In the genomic region with DNA sequence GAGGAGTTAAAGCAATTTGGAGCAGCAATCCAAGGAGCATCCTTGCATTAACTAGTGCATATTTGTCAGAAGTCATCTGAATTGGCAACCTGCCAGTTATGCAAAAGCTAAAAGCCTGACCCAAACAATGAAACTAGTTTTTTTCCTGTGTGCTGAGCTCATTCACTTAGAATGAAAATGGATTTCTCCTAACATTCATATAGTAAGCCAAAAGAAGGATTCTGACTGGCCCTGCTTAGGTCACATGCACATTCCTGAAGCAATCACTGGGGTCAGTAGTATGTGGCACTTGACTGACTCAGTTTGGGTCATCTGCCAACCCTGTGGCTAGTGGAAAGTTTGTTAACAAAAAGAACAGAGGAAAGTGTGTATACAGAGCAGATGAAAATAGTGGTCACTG, we compare ENCODE assay signal across 10 cellular contexts. TPM values are rescaled to one million over a fixed set of nuclear protein-coding genes. Genes with fewer than 3 reads are reported as not detected.
DNase-seq lines count a peak whose midpoint lies in the region; ATAC-seq and TF ChIP-seq lines count a peak whose summit lies in the region.
"Had no signal": no experiment of that assay in that cellular context is flagged by ENCODE, and none has a peak within 500 bp of the region (broad histone marks: within the 10 kb centered on the region; RNA-seq: fewer than 3 reads in every experiment).

No MANE protein-coding gene starts in this region.

- H3K9me3 Mint-ChIP-seq in glutamatergic neuron (ENCODE audit: unreplicated experiment), result no peaks in the 10 kb centered on the region

- H3K4me1 Mint-ChIP-seq in glutamatergic neuron (ENCODE audit: low read depth, unreplicated experiment), result no peaks in the 10 kb centered on the region

- H3K27ac ChIP-seq in heart right ventricle (no peak overlapping the region), upper lobe of right lung (no peak overlapping the region)
- H3K27ac ChIP-seq: thoracic aorta had no signal

- no peaks in the 10 kb centered on the region for H3K36me3 Mint-ChIP-seq in glutamatergic neuron (ENCODE audit: unreplicated experiment)

- DNase-seq in heart right ventricle (peak in 1 of 2 donors; percentile 10), cardiac septum (ENCODE audit: low spot score) (no peak), SK-MEL-5 (ENCODE audit: low read depth, low spot score) (peak; percentile 91), glomerular visceral epithelial cell (ENCODE audit: extremely low spot score) (peak; percentile 73), upper lobe of right lung (no peak), glutamatergic neuron (no peak), NCI-H1694 (lab: John Stamatoyannopoulos, UW) (no peak), cortex of kidney (lab: John Stamatoyannopoulos, UW) (no peak)
- DNase-seq: posterior cingulate gyrus had no signal

- H3K27me3 ChIP-seq in heart right ventricle, result peaks cover 0 to 4% (median 0%) of the 10 kb centered on the region in 7 donors
- no peaks in the 10 kb centered on the region for H3K27me3 ChIP-seq in upper lobe of right lung

- H3K36me3 ChIP-seq in heart right ventricle (no peaks in the 10 kb centered on the region), upper lobe of right lung (no peaks in the 10 kb centered on the region)
- H3K36me3 ChIP-seq: thoracic aorta had no signal

- no peak overlapping the region for H3K4me3 ChIP-seq in heart right ventricle
- H3K4me3 ChIP-seq in upper lobe of right lung, result no peak overlapping the region
- H3K4me3 ChIP-seq: thoracic aorta had no signal

- ATAC-seq in heart right ventricle, result peak in 5 of 8 donors; percentile 44 to 69 (median 65)
- peak; percentile 61 for ATAC-seq in upper lobe of right lung

- H3K4me1 ChIP-seq in heart right ventricle (peaks cover 0 to 7% (median 0%) of the 10 kb centered on the region in 9 donors), upper lobe of right lung (no peaks in the 10 kb centered on the region)

- no peaks in the 10 kb centered on the region for H3K27me3 Mint-ChIP-seq in glutamatergic neuron (ENCODE audit: unreplicated experiment)

- no peak overlapping the region for H3K4me3 Mint-ChIP-seq in glutamatergic neuron (ENCODE audit: unreplicated experiment)

- peaks cover 0 to 12% (median 0%) of the 10 kb centered on the region in 11 donors for H3K9me3 ChIP-seq in heart right ventricle
- no peaks in the 10 kb centered on the region for H3K9me3 ChIP-seq in upper lobe of right lung
- H3K9me3 ChIP-seq: thoracic aorta had no signal

- no peak for TF ChIP-seq CTCF in heart right ventricle (IDR thresholded peaks at IDR 0.05)
- no peak for TF ChIP-seq CTCF in upper lobe of right lung (IDR thresholded peaks at IDR 0.05)
- TF ChIP-seq CTCF in glutamatergic neuron (IDR thresholded peaks at IDR 0.05; ENCODE audit: partially characterized antibody, unreplicated experiment), result no peak

- intact Hi-C loops in heart right ventricle (cut with DNase I), result no loop called here
- intact Hi-C loops in cardiac septum (cut with DNase I), result no loop called here
- intact Hi-C loops in upper lobe of right lung (cut with DNase I), result no loop called here

- H3K27ac Mint-ChIP-seq in glutamatergic neuron (ENCODE audit: unreplicated experiment), result no peak overlapping the region

- in situ Hi-C loops in SK-MEL-5 (cut with HindIII; ENCODE audit: low pct_unique_long_range_greater_than_20kb, low sequenced_read_pairs), result no loop called here

RNA-seq across cellular contexts. Expression of a gene that starts 30.5 kb away (rescaled TPM):
- total RNA-seq in heart right ventricle (10 to 100 TPM; 12.7 to 18.0 (median 16.1) TPM), cardiac septum (11.0 TPM), upper lobe of right lung (8.5 TPM), glutamatergic neuron (ENCODE audit: unreplicated experiment) (9.3 TPM)
- polyA plus RNA-seq in heart right ventricle, result 10 to 100 TPM; 12.8 to 26.1 TPM
- total RNA-seq in SK-MEL-5 (2014; rRNA removed; shearing (Covaris generic)), result 30.0 and 31.4 TPM in 2 replicates
- 18.4 and 36.8 TPM in 2 replicates for polyA plus RNA-seq in SK-MEL-5 (2015; cell fraction: cytosol; rRNA removed)
- 39.5 and 50.0 TPM in 2 replicates for polyA plus RNA-seq in SK-MEL-5 (2015; cell fraction: nucleus; rRNA removed)

RNA-seq across cellular contexts. Expression of a gene that starts 37.1 kb away (rescaled TPM):
- total RNA-seq in heart right ventricle, result 10 to 100 TPM; 23.4 to 40.3 (median 27.8) TPM
- 10 to 100 TPM; 25.4 to 33.9 TPM for polyA plus RNA-seq in heart right ventricle
- total RNA-seq in cardiac septum, result 29.3 TPM
- 42.7 and 45.2 TPM in 2 replicates for total RNA-seq in SK-MEL-5 (2014; rRNA removed; shearing (Covaris generic))
- polyA plus RNA-seq in SK-MEL-5 (2015; cell fraction: cytosol; rRNA removed), result 24.7 and 27.2 TPM in 2 replicates
- 41.6 and 50.4 TPM in 2 replicates for polyA plus RNA-seq in SK-MEL-5 (2015; cell fraction: nucleus; rRNA removed)
- 33.4 TPM for total RNA-seq in upper lobe of right lung
- 28.0 TPM for total RNA-seq in glutamatergic neuron (ENCODE audit: unreplicated experiment)

Comparison
In these comparisons a context has a peak if more than half of its experiments do, and no peak if none do; other contexts are left out.
1. DNase-seq: peak in SK-MEL-5 (single experiment) and glomerular visceral epithelial cell (single experiment); none in cardiac septum (single experiment), upper lobe of right lung (single experiment), glutamatergic neuron (single experiment), NCI-H1694 (single experiment) and cortex of kidney (single experiment).